In the genomic region with DNA sequence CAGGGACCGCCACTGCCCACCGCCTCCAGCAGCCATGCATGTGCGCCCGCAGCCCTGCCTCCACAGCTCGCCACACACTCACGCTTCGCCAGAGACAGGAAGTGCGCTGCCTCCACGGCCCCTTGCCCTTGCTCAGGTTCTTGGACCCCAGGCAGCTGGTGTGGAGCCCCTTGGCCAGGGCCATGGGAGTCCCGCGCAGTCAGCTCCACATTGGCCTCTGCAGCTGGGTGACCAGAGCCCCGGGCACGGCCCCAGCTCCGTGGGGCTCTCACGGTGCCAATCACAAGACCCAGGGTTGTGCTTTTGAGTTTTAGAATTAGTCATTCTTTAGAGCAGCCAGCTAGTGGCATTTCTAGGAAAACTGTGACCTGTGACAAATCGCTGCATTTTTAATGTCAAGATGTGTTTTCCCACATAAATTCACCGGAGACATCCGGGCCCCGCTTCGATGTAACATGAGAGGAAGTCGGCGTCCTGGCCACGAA, we compare ENCODE assay signal across 1 cellular context.
TF ChIP-seq lines count a peak whose summit lies in the region.

No MANE protein-coding gene starts in this region.

TF ChIP-seq in H1, 55 proteins besides CTCF, POLR2A, EP300 and RAD21:
- TF ChIP-seq SIRT6 (IDR thresholded peaks at IDR 0.05; ENCODE audit: low read length) (no peak), NRF1 (IDR thresholded peaks at IDR 0.05; ENCODE audit: low read depth, low read length) (no peak), BCL11A (IDR thresholded peaks at IDR 0.05; ENCODE audit: low read depth in 2 of 2, low read length in 2 of 2) (no peak), CBX8 (IDR thresholded peaks at IDR 0.05; ENCODE audit: borderline replicate concordance, low read depth, low read length) (no peak), KDM1A (IDR thresholded peaks at IDR 0.05; ENCODE audit: borderline replicate concordance, low read length) (no peak), TBP (IDR thresholded peaks at IDR 0.05; ENCODE audit: low read depth, low read length) (no peak), POU5F1 (IDR thresholded peaks at IDR 0.05; ENCODE audit: low read depth, low read length) (no peak), SAP30 (IDR thresholded peaks at IDR 0.05; ENCODE audit: insufficient read depth, insufficient replicate concordance, low read length) (no peak), TCF12 (IDR thresholded peaks at IDR 0.05; ENCODE audit: low read depth, low read length) (no peak), TEAD4 (IDR thresholded peaks at IDR 0.05; ENCODE audit: low read depth, low read length) (no peak), TAF7 (optimal IDR thresholded peaks at IDR 0.05; ENCODE audit: borderline replicate concordance, low read depth, low read length) (no peak), SUZ12 (IDR thresholded peaks at IDR 0.05; ENCODE audit: low read length) (no peak), CBX5 (IDR thresholded peaks at IDR 0.05; ENCODE audit: low read depth, low read length) (no peak), RNF2 (IDR thresholded peaks at IDR 0.05; ENCODE audit: borderline replicate concordance, low read depth, low read length, missing control alignments, poor library complexity, severe bottlenecking) (no peak), SP4 (IDR thresholded peaks at IDR 0.05; ENCODE audit: low read length) (no peak), BRCA1 (IDR thresholded peaks at IDR 0.05; ENCODE audit: low read depth, low read length) (no peak), CHD2 (IDR thresholded peaks at IDR 0.05; ENCODE audit: low read length) (no peak), SP2 (IDR thresholded peaks at IDR 0.05; ENCODE audit: low read length) (no peak)
- TF ChIP-seq, protein P1, sequence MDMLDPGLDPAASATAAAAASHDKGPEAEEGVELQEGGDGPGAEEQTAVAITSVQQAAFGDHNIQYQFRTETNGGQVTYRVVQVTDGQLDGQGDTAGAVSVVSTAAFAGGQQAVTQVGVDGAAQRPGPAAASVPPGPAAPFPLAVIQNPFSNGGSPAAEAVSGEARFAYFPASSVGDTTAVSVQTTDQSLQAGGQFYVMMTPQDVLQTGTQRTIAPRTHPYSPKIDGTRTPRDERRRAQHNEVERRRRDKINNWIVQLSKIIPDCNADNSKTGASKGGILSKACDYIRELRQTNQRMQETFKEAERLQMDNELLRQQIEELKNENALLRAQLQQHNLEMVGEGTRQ (IDR thresholded peaks at IDR 0.05; ENCODE audit: low read length), result no peak
